In the genomic region with DNA sequence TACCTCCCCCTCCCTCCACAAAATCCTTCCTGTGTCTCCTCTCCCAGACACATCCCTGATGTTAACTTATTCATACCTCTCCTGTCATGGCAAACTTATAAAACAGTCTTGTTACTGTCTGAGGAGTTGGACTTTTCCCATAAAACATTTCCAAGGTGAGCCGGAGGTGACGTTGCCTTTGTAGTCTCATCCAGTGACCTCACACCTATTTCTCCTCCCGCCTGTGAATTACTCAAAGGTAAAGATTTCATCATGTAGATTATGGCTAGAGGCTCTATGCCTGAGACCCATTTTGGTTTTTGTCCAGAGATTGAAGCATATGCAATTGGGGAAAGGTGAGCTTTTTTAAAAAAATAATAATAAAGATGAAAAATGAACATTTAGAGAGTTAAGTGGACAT, we compare ENCODE assay signal across 17 cellular contexts.
DNase-seq lines count a peak whose midpoint lies in the region; ATAC-seq and TF ChIP-seq lines count a peak whose summit lies in the region.
"Had no signal": no experiment of that assay in that cellular context is flagged by ENCODE, and none has a peak within 500 bp of the region (broad histone marks: within the 10 kb centered on the region; RNA-seq: fewer than 3 reads in every experiment).

No MANE protein-coding gene starts in this region.

- no TSS peak for BruUV-seq in Panc1 (replicated peaks; lab: Mats Ljungman, UMichigan)

- H4K5ac ChIP-seq in mesendoderm (ENCODE audit: low read length) = no peak overlapping the region

- CTCF ChIA-PET in Panc1 (lab: Charles Lee) = no interaction called here
- CTCF ChIA-PET in CD4-positive, alpha-beta memory T cell (lab: Charles Lee; ENCODE audit: partially characterized antibody) = no interaction called here

- H3K36me3 ChIP-seq in Panc1 (ENCODE audit: control insufficient read depth, insufficient read depth, low read length) = no peaks in the 10 kb centered on the region
- H3K36me3 ChIP-seq in mesendoderm (ENCODE audit: control insufficient read depth, insufficient read depth, low read length) = no peaks in the 10 kb centered on the region
- no peaks in the 10 kb centered on the region for H3K36me3 ChIP-seq in BE2C
- H3K36me3 ChIP-seq in CD4-positive, alpha-beta memory T cell (ENCODE audit: insufficient read depth, low read length) = no peaks in the 10 kb centered on the region

- DNase-seq in HFFc6 (no peak), Panc1 (ENCODE audit: low read depth, low spot score) (no peak), epithelial cell of esophagus (ENCODE audit: low read depth) (peak; percentile 63), mesendoderm (peak; percentile 14), A172 (ENCODE audit: low spot score) (no peak), BE2C (no peak)
- DNase-seq in CD4-positive, alpha-beta memory T cell = no peak
- DNase-seq: C1 segment of cervical spinal cord; CD8-positive, alpha-beta memory T cell; EL; GF-D8; KG1; NCI-H1105 treated with DMSO at 0.1 percent for 48 hours; NCI-H1694; NCI-H2081; NCI-H2171 had no signal

- no peak overlapping the region for H2BK120ac ChIP-seq in mesendoderm (ENCODE audit: low read depth, low read length)

- H3K9me3 Mint-ChIP-seq in HFFc6 = no peaks in the 10 kb centered on the region
- no peaks in the 10 kb centered on the region for H3K9me3 Mint-ChIP-seq in CD4-positive, alpha-beta memory T cell

- H2AK5ac ChIP-seq in mesendoderm (ENCODE audit: low read length) = no peak overlapping the region

- H3K27me3 ChIP-seq in Panc1 (ENCODE audit: control insufficient read depth, insufficient read depth, low read length) (no peaks in the 10 kb centered on the region), mesendoderm (ENCODE audit: insufficient read depth, low read length, poor library complexity) (no peaks in the 10 kb centered on the region), BE2C (no peaks in the 10 kb centered on the region)
- H3K27me3 ChIP-seq in CD4-positive, alpha-beta memory T cell (ENCODE audit: insufficient read depth, low read length) = no peaks in the 10 kb centered on the region

- H4K8ac ChIP-seq in mesendoderm (ENCODE audit: low read depth, low read length) = no peak overlapping the region

- H3K4me3 Mint-ChIP-seq in HFFc6 = no peak overlapping the region
- no peak overlapping the region for H3K4me3 Mint-ChIP-seq in CD4-positive, alpha-beta memory T cell
- H3K4me3 Mint-ChIP-seq: CD8-positive, alpha-beta memory T cell had no signal

- H3K18ac ChIP-seq in mesendoderm (ENCODE audit: low read length) = no peak overlapping the region

- H3K56ac ChIP-seq in mesendoderm (ENCODE audit: low read length) = no peak overlapping the region

- POLR2A ChIA-PET in Panc1 (lab: Charles Lee) = no interaction called here
- POLR2A ChIA-PET in CD4-positive, alpha-beta memory T cell (lab: Charles Lee; ENCODE audit: partially characterized antibody) = no interaction called here

- H3K23ac ChIP-seq in mesendoderm (ENCODE audit: low read length) = no peak overlapping the region

- H3K79me1 ChIP-seq in mesendoderm (ENCODE audit: low read length) = no peaks in the 10 kb centered on the region

- H3K27ac Mint-ChIP-seq in HFFc6 = peak overlapping the region; percentile 14; the same call in 1 of the 2 replicates
- no peak overlapping the region for H3K27ac Mint-ChIP-seq in CD4-positive, alpha-beta memory T cell
- H3K27ac Mint-ChIP-seq: CD8-positive, alpha-beta memory T cell had no signal

- no CpG with 5 or more reads among the region's 3 CpGs for WGBS in mesendoderm (ENCODE audit: extremely low coverage, insufficient coverage, low lambda C conversion rate)

- in situ Hi-C loops in Panc1 (cut with HindIII; ENCODE audit: low pct_unique_long_range_greater_than_20kb, low sequenced_read_pairs) = no loop called here

- ATAC-seq in Panc1 = no peak
- ATAC-seq: SK-N-SH treated with all-trans-retinoic acid at 6 μM for 48 hours had no signal

- TF ChIP-seq CTCF in HFFc6 (IDR thresholded peaks at IDR 0.05) = no peak
- TF ChIP-seq CTCF in Panc1 (IDR thresholded peaks at IDR 0.05) = no peak
- TF ChIP-seq CTCF in epithelial cell of esophagus (IDR thresholded peaks at IDR 0.05; ENCODE audit: insufficient read depth, low read depth, low read length, missing control alignments) = no peak
- TF ChIP-seq CTCF in BE2C (IDR thresholded peaks at IDR 0.05; ENCODE audit: low read depth, low read length) = no peak

- no peaks in the 10 kb centered on the region for H3K79me2 ChIP-seq in mesendoderm (ENCODE audit: control insufficient read depth, insufficient read depth, low read length)

- H3K4me2 ChIP-seq in mesendoderm (ENCODE audit: low read length) = no peak overlapping the region

- H3K9ac ChIP-seq in mesendoderm (ENCODE audit: low read length) = no peak overlapping the region

- H3K36me3 Mint-ChIP-seq in HFFc6 (ENCODE audit: low read depth) = peaks cover 5% of the 10 kb centered on the region; the same call in 1 of the 2 replicates
- H3K36me3 Mint-ChIP-seq in CD4-positive, alpha-beta memory T cell = no peaks in the 10 kb centered on the region
- H3K36me3 Mint-ChIP-seq: CD8-positive, alpha-beta memory T cell had no signal

- H3K4me3 ChIP-seq in Panc1 (ENCODE audit: low read depth in 2 of 2, low read length in 2 of 2) (no peak overlapping the region), epithelial cell of esophagus (ENCODE audit: low read length) (no peak overlapping the region), mesendoderm (ENCODE audit: low read length) (no peak overlapping the region), BE2C (ENCODE audit: low read depth, low read length) (no peak overlapping the region)
- no peak overlapping the region for H3K4me3 ChIP-seq in CD4-positive, alpha-beta memory T cell (ENCODE audit: low read length in 2 of 2)

- no peak overlapping the region for H2BK5ac ChIP-seq in mesendoderm (ENCODE audit: low read length)

- H3K27ac ChIP-seq in Panc1 (ENCODE audit: low read length) (peak overlapping the region; percentile 79), mesendoderm (ENCODE audit: low read depth, low read length) (no peak overlapping the region)
- H3K27ac ChIP-seq in CD4-positive, alpha-beta memory T cell (ENCODE audit: low read depth, low read length) = no peak overlapping the region

- H3K9me3 ChIP-seq in Panc1 (ENCODE audit: control insufficient read depth, insufficient read depth, low read depth, low read length) = no peaks in the 10 kb centered on the region
- no peaks in the 10 kb centered on the region for H3K9me3 ChIP-seq in BE2C
- no peaks in the 10 kb centered on the region for H3K9me3 ChIP-seq in CD4-positive, alpha-beta memory T cell (ENCODE audit: control insufficient read depth in 1 of 2, low read length in 2 of 2)

- no peak overlapping the region for H3K4ac ChIP-seq in mesendoderm (ENCODE audit: low read depth, low read length)

- peaks cover 47% of the 10 kb centered on the region for H3K4me1 Mint-ChIP-seq in HFFc6 (ENCODE audit: low read depth)
- H3K4me1 Mint-ChIP-seq in CD4-positive, alpha-beta memory T cell = peaks cover 0 to 8% (median under 1%) of the 10 kb centered on the region in 4 donors
- H3K4me1 Mint-ChIP-seq: CD8-positive, alpha-beta memory T cell had no signal

- H3K4me1 ChIP-seq in Panc1 (ENCODE audit: control insufficient read depth, insufficient read depth, low read length) = peaks cover 41% of the 10 kb centered on the region
- H3K4me1 ChIP-seq in mesendoderm (ENCODE audit: control insufficient read depth, low read depth, low read length) = no peaks in the 10 kb centered on the region
- H3K4me1 ChIP-seq in BE2C = no peaks in the 10 kb centered on the region; the same call in 1 of the 2 replicates
- no peaks in the 10 kb centered on the region for H3K4me1 ChIP-seq in CD4-positive, alpha-beta memory T cell (ENCODE audit: insufficient read depth, low read length)

- intact Hi-C loops in Panc1 (cut with micrococcal nuclease; ENCODE audit: unreplicated experiment) = no loop called here
- intact Hi-C loops in CD4-positive, alpha-beta memory T cell (cut with micrococcal nuclease) = no loop called here

- no peaks in the 10 kb centered on the region; the same call in 1 of the 2 replicates for H3K27me3 Mint-ChIP-seq in HFFc6 (ENCODE audit: insufficient read depth)
- no peaks in the 10 kb centered on the region for H3K27me3 Mint-ChIP-seq in CD4-positive, alpha-beta memory T cell
- H3K27me3 Mint-ChIP-seq: CD8-positive, alpha-beta memory T cell had no signal

- H2BK15ac ChIP-seq in mesendoderm (replicated peaks; ENCODE audit: low read depth) = no peak overlapping the region

Comparison
In these comparisons a context has a peak if more than half of its experiments do, and no peak if none do; other contexts are left out.
1. DNase-seq: peak in epithelial cell of esophagus (single experiment) and mesendoderm (single experiment); none in HFFc6 (single experiment), Panc1 (single experiment), A172 (single experiment), BE2C (single experiment) and CD4-positive, alpha-beta memory T cell (0 of 5).